Comparison of ENCODE assay signal across 25 cellular contexts in the genomic region with DNA sequence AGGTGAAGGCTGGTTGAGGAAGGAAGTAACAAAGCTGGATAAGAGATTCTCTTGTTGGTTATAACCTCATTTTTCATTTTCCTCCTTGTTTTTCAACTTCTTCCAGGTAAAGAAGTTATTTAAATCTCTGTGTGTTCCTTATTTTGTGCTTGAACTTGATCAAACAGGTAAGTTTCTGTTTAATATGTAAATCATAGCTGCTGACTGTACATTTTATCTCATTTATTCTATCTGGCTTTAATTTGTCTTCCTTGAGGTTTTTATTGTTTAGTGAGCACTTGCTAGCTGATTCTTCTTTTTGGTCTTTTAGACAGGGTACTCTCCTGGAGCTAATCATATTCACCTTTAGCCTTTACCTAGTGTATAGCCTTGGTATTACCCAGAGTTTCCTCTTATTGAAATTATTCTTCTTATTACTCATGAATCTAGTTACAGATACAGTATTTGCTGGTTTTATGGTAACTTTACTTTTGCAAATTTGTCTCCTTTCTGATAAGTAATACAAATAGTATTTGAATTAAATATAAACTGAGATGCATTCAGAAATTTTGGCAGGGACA.
"Had no signal": no experiment of that assay in that cellular context is flagged by ENCODE, and none has a peak within 500 bp of the region (broad histone marks: within the 10 kb centered on the region; RNA-seq: fewer than 3 reads in every experiment).

No MANE protein-coding gene starts in this region.

- H3K4me3 ChIP-seq: left lung, lower lobe of right lung, psoas muscle, right lobe of liver, smooth muscle cell, stomach, testis, thyroid gland, transverse colon, upper lobe of left lung, vagina had no signal

- H3K79me2 ChIP-seq: parathyroid adenoma had no signal

- H3K4me2 ChIP-seq: smooth muscle cell had no signal

- H3K27me3 ChIP-seq: left lung, neutrophil, right lobe of liver, stomach, testis, thyroid gland, transverse colon, upper lobe of left lung, vagina had no signal

- H3K9ac ChIP-seq: parathyroid adenoma had no signal

- H3K27ac ChIP-seq: left lung, lower lobe of right lung, neutrophil, parathyroid adenoma, psoas muscle, right lobe of liver, testis, thyroid gland, transverse colon, upper lobe of left lung, vagina had no signal

- H3K36me3 ChIP-seq: left lung, lower lobe of right lung, neutrophil, right lobe of liver, stomach, thyroid gland, transverse colon, upper lobe of left lung, vagina had no signal

- FAIRE-seq: kidney had no signal

- ATAC-seq: left colon; left lung; lower lobe of right lung; naive thymus-derived CD8-positive, alpha-beta T cell; psoas muscle; right lobe of liver; stimulated activated memory B cell treated with anti-CD40 and anti-IgM and Interleukin-4, amounts not matched to agents 10 μg/mL and 1 μg/mL and 100 μg/mL, for 72 hours; stimulated activated naive CD8-positive, alpha-beta T cell treated with anti-CD3 and anti-CD28 coated beads, Interleukin-15, Interleukin-2, amounts not matched to agents 100 U/mL and 50 U/mL, for 24 hours had no signal

- H3K4me1 ChIP-seq: lower lobe of right lung, parathyroid adenoma, psoas muscle, right lobe of liver, testis, thyroid gland, transverse colon, upper lobe of left lung, vagina had no signal

- H2AFZ ChIP-seq: parathyroid adenoma had no signal

- DNase-seq: kidney; left colon; left lung; lower lobe of right lung; mammary epithelial cell; mesenchymal stem cell; naive thymus-derived CD8-positive, alpha-beta T cell; occipital lobe; psoas muscle; right lobe of liver; stimulated activated CD4-positive, alpha-beta T cell treated with anti-CD3 and anti-CD28 coated beads, Interleukin-1b, Interleukin-23, amount 100 ng/mL, for 48 hours; stimulated activated CD4-positive, alpha-beta T cell treated with anti-CD3 and anti-CD28 coated beads, Interleukin-2, amount 100 ng/mL, for 48 hours; stimulated activated CD4-positive, alpha-beta T cell treated with anti-CD3 and anti-CD28 coated beads, Interleukin-4, amount 100 ng/mL, for 4 hours; stimulated activated CD8-positive, alpha-beta memory T cell treated with anti-CD3 and anti-CD28 coated beads, Interleukin-4, amount 100 ng/mL, for 48 hours; stimulated activated naive CD8-positive, alpha-beta T cell treated with anti-CD3 and anti-CD28 coated beads, Interleukin-15, Interleukin-2, amounts not matched to agents 100 U/mL and 50 U/mL, for 24 hours; stomach; testis; thyroid gland; transverse colon; upper lobe of left lung had no signal

- H3K9me3 ChIP-seq: left lung, lower lobe of right lung, neutrophil, psoas muscle, right lobe of liver, stomach, testis, thyroid gland, transverse colon, upper lobe of left lung, vagina had no signal
